Comparison of ENCODE assay signal across 9 cellular contexts in genomic region chr10:26881600-26882331, GRCh38. TPM values are rescaled to one million over a fixed set of nuclear protein-coding genes. Genes with fewer than 3 reads are reported as not detected.
DNase-seq lines count a peak whose midpoint lies in the region; ATAC-seq, FAIRE-seq and TF ChIP-seq lines count a peak whose summit lies in the region.
"Had no signal": no experiment of that assay in that cellular context is flagged by ENCODE, and none has a peak within 500 bp of the region (broad histone marks: within the 10 kb centered on the region; RNA-seq: fewer than 3 reads in every experiment).

No MANE protein-coding gene starts in this region.

- peaks cover 16 to 33% of the 10 kb centered on the region in 2 donors for H3K27me3 Mint-ChIP-seq in natural killer cell treated with Interleukin-12 subunit alpha and Interleukin-12 subunit beta and Interleukin-15 and Interleukin-18, amount 100 ng/mL, for 72 hours

- H3K79me2 ChIP-seq in MM.1S (ENCODE audit: low read length) = no peaks in the 10 kb centered on the region

- intact Hi-C loops in esophagus squamous epithelium (cut with DNase I) = no loop called here

- in situ Hi-C loops in Caki2 (cut with HindIII; ENCODE audit: low pct_unique_long_range_greater_than_20kb, low sequenced_read_pairs) = no loop called here

- no peak overlapping the region for H3K4me3 Mint-ChIP-seq in natural killer cell treated with Interleukin-12 subunit alpha and Interleukin-12 subunit beta and Interleukin-15 and Interleukin-18, amount 100 ng/mL, for 72 hours

- H3K27me3 ChIP-seq in MM.1S (replicated peaks; ENCODE audit: insufficient read depth, low read length) (no peaks in the 10 kb centered on the region), esophagus squamous epithelium (peaks cover 0 to 33% (median 0%) of the 10 kb centered on the region in 4 donors)

- no peak overlapping the region for H3K27ac Mint-ChIP-seq in natural killer cell treated with Interleukin-12 subunit alpha and Interleukin-12 subunit beta and Interleukin-15 and Interleukin-18, amount 100 ng/mL, for 72 hours

- H3K4me3 ChIP-seq in MM.1S (ENCODE audit: low read length) (no peak overlapping the region), esophagus squamous epithelium (no peak overlapping the region)
- H3K4me3 ChIP-seq: SJCRH30 had no signal

- peak; percentile 68 to 75 for ATAC-seq in natural killer cell treated with Interleukin-12 subunit alpha and Interleukin-12 subunit beta and Interleukin-15 and Interleukin-18, amount 100 ng/mL, for 72 hours
- ATAC-seq in GM19328 (IDR thresholded peaks at IDR 0.05; ENCODE audit: unreplicated experiment) (no peak), HG02588 (IDR thresholded peaks at IDR 0.05; ENCODE audit: unreplicated experiment) (no peak)

- no peaks in the 10 kb centered on the region for H3K9me2 ChIP-seq in MM.1S (replicated peaks; ENCODE audit: insufficient read depth, low read length)

- peaks cover 0 to 9% of the 10 kb centered on the region in 2 donors for H3K4me1 Mint-ChIP-seq in natural killer cell treated with Interleukin-12 subunit alpha and Interleukin-12 subunit beta and Interleukin-15 and Interleukin-18, amount 100 ng/mL, for 72 hours (ENCODE audit: low read depth in 2 of 2)

- H3K9me3 ChIP-seq in MM.1S (replicated peaks; ENCODE audit: insufficient read depth, low read length) = no peaks in the 10 kb centered on the region
- no peaks in the 10 kb centered on the region for H3K9me3 ChIP-seq in esophagus squamous epithelium
- H3K9me3 ChIP-seq: SJCRH30 had no signal

- DNase-seq in Caki2 (ENCODE audit: low read depth) (peak; percentile 45), GM19239 (ENCODE audit: insufficient read length, low spot score) (no peak), MM.1S (peak; percentile 69), SHP77 (lab: John Stamatoyannopoulos, UW) (peak; percentile 60 to 65), esophagus squamous epithelium (lab: John Stamatoyannopoulos, UW) (no peak)
- no peak for DNase-seq in natural killer cell treated with Interleukin-12 subunit alpha and Interleukin-12 subunit beta and Interleukin-15 and Interleukin-18, amount 100 ng/mL, for 72 hours (ENCODE audit: low spot score)

- H3K36me3 ChIP-seq in MM.1S (replicated peaks; ENCODE audit: insufficient read depth, low read length) = no peaks in the 10 kb centered on the region
- no peaks in the 10 kb centered on the region for H3K36me3 ChIP-seq in esophagus squamous epithelium
- H3K36me3 ChIP-seq: SJCRH30 had no signal

- no peak overlapping the region for H2AFZ ChIP-seq in MM.1S (ENCODE audit: low read length)

- no peak overlapping the region for H3K9ac ChIP-seq in MM.1S (ENCODE audit: low read length)

- no peaks in the 10 kb centered on the region for H4K20me1 ChIP-seq in MM.1S (ENCODE audit: insufficient read depth, low read length)

- H3K9me3 Mint-ChIP-seq in natural killer cell treated with Interleukin-12 subunit alpha and Interleukin-12 subunit beta and Interleukin-15 and Interleukin-18, amount 100 ng/mL, for 72 hours = no peaks in the 10 kb centered on the region

- peak; percentile 66 for TF ChIP-seq CTCF in MM.1S (IDR thresholded peaks at IDR 0.05; ENCODE audit: low read length)
- TF ChIP-seq CTCF in esophagus squamous epithelium (IDR thresholded peaks at IDR 0.05) = peak; percentile 44 to 82 (median 72)

- TF ChIP-seq POLR2A in esophagus squamous epithelium (IDR thresholded peaks at IDR 0.05) = no peak

- no peaks in the 10 kb centered on the region for H3F3A ChIP-seq in MM.1S (ENCODE audit: insufficient read depth, low read length)

- WGBS in esophagus squamous epithelium, 2 donors = 14 to 15% methylated on average over 10 of the region's 10 CpGs

- H3K4me1 ChIP-seq in MM.1S (ENCODE audit: low read length) (0 out of 2 replicates have a peak, but pooled peaks cover 3% of the 10 kb centered on the region), esophagus squamous epithelium (peaks cover 0 to 4% (median 0%) of the 10 kb centered on the region in 3 donors)
- H3K4me1 ChIP-seq: SJCRH30 had no signal

- FAIRE-seq in GM19239 (lab: Jason Lieb, UNC) = peak; percentile 96

- H3K27ac ChIP-seq in MM.1S (ENCODE audit: low read length) (no peak overlapping the region), esophagus squamous epithelium (no peak overlapping the region)
- H3K27ac ChIP-seq: SJCRH30 had no signal

- H3K36me3 Mint-ChIP-seq in natural killer cell treated with Interleukin-12 subunit alpha and Interleukin-12 subunit beta and Interleukin-15 and Interleukin-18, amount 100 ng/mL, for 72 hours = no peaks in the 10 kb centered on the region

- no peak overlapping the region for H3K4me2 ChIP-seq in MM.1S (ENCODE audit: low read depth, low read length)

RNA-seq across cellular contexts. Expression of gene ABI1, which starts 21.0 kb away (rescaled TPM):
- 61.4 and 73.2 TPM in 2 replicates for total RNA-seq in Caki2 (2014; rRNA removed; shearing (Covaris generic); ENCODE audit: low replicate concordance)
- 10 to 100 TPM; 51.4 to 67.1 (median 63.3) TPM for total RNA-seq in esophagus squamous epithelium
- total RNA-seq in natural killer cell treated with Interleukin-12 subunit alpha and Interleukin-12 subunit beta and Interleukin-15 and Interleukin-18, amount 100 ng/mL, for 72 hours = 10 to 100 TPM; 42.1 to 66.7 TPM

Comparison
In these comparisons a context has a peak if more than half of its experiments do, and no peak if none do; other contexts are left out.
1. DNase-seq: peak in Caki2 (single experiment), MM.1S (single experiment) and SHP77 (2 of 2); none in GM19239 (single experiment), esophagus squamous epithelium (single experiment) and natural killer cell treated with Interleukin-12 subunit alpha and Interleukin-12 subunit beta and Interleukin-15 and Interleukin-18, amount 100 ng/mL, for 72 hours (single experiment).
2. ATAC-seq: peak in natural killer cell treated with Interleukin-12 subunit alpha and Interleukin-12 subunit beta and Interleukin-15 and Interleukin-18, amount 100 ng/mL, for 72 hours (2 of 2); none in GM19328 (single experiment) and HG02588 (single experiment).